Comparison of ENCODE assay signal across 10 cellular contexts in the genomic region with DNA sequence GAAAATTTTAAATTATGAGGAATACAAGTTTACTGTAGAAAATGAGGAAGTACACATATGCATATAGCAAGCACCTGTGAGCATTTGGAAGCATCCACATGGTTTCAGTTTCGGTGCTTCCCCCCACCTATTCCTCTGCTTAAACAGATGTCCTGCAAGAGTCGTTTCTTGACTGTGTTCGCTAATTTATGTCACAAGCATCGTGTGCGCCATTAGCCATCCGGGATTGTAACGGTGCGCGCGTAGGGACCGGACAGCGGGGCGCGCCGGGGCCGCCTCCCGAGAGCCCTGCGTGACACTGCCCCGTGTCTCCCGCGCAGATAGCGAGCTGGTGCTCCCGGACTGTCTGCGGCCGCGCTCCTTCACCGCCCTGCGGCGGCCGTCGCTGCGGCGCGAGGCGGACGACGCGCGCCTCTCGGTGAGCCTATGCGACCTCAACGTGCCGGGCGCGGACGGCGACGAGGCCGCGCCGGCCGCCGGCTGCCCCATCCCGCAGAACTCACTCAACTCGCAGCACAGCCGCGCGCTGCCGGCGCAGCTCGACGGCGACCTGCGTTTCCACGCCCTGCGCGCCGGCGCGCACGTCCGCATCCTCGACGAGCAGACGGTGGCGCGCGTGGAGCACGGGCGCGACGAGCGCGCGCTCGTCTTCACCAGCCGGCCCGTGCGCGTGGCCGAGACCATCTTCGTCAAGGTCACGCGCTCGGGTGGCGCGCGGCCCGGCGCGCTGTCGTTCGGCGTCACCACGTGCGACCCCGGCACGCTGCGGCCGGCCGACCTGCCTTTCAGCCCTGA.
DNase-seq lines count a peak whose midpoint lies in the region; ATAC-seq and TF ChIP-seq lines count a peak whose summit lies in the region.
"Had no signal": no experiment of that assay in that cellular context is flagged by ENCODE, and none has a peak within 500 bp of the region (broad histone marks: within the 10 kb centered on the region; RNA-seq: fewer than 3 reads in every experiment).

No MANE protein-coding gene starts in this region.

- no peaks in the 10 kb centered on the region for H3K9me3 ChIP-seq in PC-9 (ENCODE audit: insufficient read depth, low read depth)

- H3K27me3 ChIP-seq in PC-9 (ENCODE audit: insufficient read depth, low read depth) = no peaks in the 10 kb centered on the region

- no peaks in the 10 kb centered on the region for H3K36me3 Mint-ChIP-seq in activated naive CD4-positive, alpha-beta T cell treated with anti-CD3 and anti-CD28 coated beads, Interleukin-2, amount 10 ng/mL, durations not matched to agents 7 days and 5 days

- no peak overlapping the region for H2AFZ ChIP-seq in PC-9

- BruUV-seq in PC-9 (replicated peaks; lab: Mats Ljungman, UMichigan) = no TSS peak

- peak overlapping the region; percentile 86 for H3K27ac Mint-ChIP-seq in activated naive CD4-positive, alpha-beta T cell treated with anti-CD3 and anti-CD28 coated beads, Interleukin-2, amount 10 ng/mL, durations not matched to agents 7 days and 5 days

- H3K36me3 ChIP-seq in PC-9 (ENCODE audit: low read depth) = no peaks in the 10 kb centered on the region

- H4K20me1 ChIP-seq in PC-9 (ENCODE audit: insufficient read depth) = no peaks in the 10 kb centered on the region

- H3K79me2 ChIP-seq in PC-9 (ENCODE audit: low read depth) = no peaks in the 10 kb centered on the region

- H3K4me3 Mint-ChIP-seq in activated naive CD4-positive, alpha-beta T cell treated with anti-CD3 and anti-CD28 coated beads, Interleukin-2, amount 10 ng/mL, durations not matched to agents 7 days and 5 days = peak overlapping the region; percentile 77

- H3K27ac ChIP-seq in PC-9 = no peak overlapping the region
- H3K27ac ChIP-seq: VCaP had no signal

- TF ChIP-seq CTCF in AG09309 (IDR thresholded peaks at IDR 0.05; ENCODE audit: control insufficient read depth, insufficient read depth, low read depth, low read length, missing control alignments) = no peak
- TF ChIP-seq CTCF in PC-9 (conservative IDR thresholded peaks at IDR 0.05) = no peak

- H3K27me3 Mint-ChIP-seq in activated naive CD4-positive, alpha-beta T cell treated with anti-CD3 and anti-CD28 coated beads, Interleukin-2, amount 10 ng/mL, durations not matched to agents 7 days and 5 days = peaks cover 26% of the 10 kb centered on the region

- H3K4me1 Mint-ChIP-seq in activated naive CD4-positive, alpha-beta T cell treated with anti-CD3 and anti-CD28 coated beads, Interleukin-2, amount 10 ng/mL, durations not matched to agents 7 days and 5 days = peaks cover 31% of the 10 kb centered on the region

- peak overlapping the region; percentile 6 for H3K4me3 ChIP-seq in AG09309 (ENCODE audit: control insufficient read depth, low read depth, low read length)
- no peak overlapping the region for H3K4me3 ChIP-seq in PC-9

- H3K4me2 ChIP-seq in PC-9 = no peak overlapping the region

- H3K9me2 ChIP-seq in PC-9 (ENCODE audit: insufficient read depth) = no peaks in the 10 kb centered on the region

- POLR2A ChIA-PET in PC-9 (lab: Charles Lee; ENCODE audit: unreplicated experiment) = no interaction called here

- no peaks in the 10 kb centered on the region for H3K9me3 Mint-ChIP-seq in activated naive CD4-positive, alpha-beta T cell treated with anti-CD3 and anti-CD28 coated beads, Interleukin-2, amount 10 ng/mL, durations not matched to agents 7 days and 5 days

- DNase-seq in AG09309 (ENCODE audit: low read depth) = no peak
- peak; percentile 11 for DNase-seq in MV-4-11 (lab: John Stamatoyannopoulos, UW)
- peak; percentile 81 for DNase-seq in activated naive CD4-positive, alpha-beta T cell treated with anti-CD3 and anti-CD28 coated beads, Interleukin-2, amount 10 ng/mL, durations not matched to agents 7 days and 5 days
- DNase-seq in left kidney (ENCODE audit: low read depth, low spot score) = peak; percentile 74
- DNase-seq in stimulated activated CD8-positive, alpha-beta memory T cell treated with anti-CD3 and anti-CD28 coated beads, Interleukin-4, amount 100 ng/mL, for 48 hours = peak; percentile 66
- no peak for DNase-seq in PC-9
- no peak for DNase-seq in NCI-H510A treated with DMSO at 0.1 percent for 48 hours (lab: John Stamatoyannopoulos, UW)
- DNase-seq: DND-41 had no signal

- CTCF ChIA-PET in activated naive CD4-positive, alpha-beta T cell treated with anti-CD3 and anti-CD28 coated beads, Interleukin-2, amount 10 ng/mL, durations not matched to agents 7 days and 5 days (lab: Charles Lee) = interaction anchor here (0.5 to 1.7 kb wide), 3 partner anchors 10 to 30 kb away, joined by 3 to 5 read pairs (median 4); no protein-coding TSS in a partner anchor
- CTCF ChIA-PET in PC-9 (lab: Charles Lee) = no interaction called here

- H3K4me1 ChIP-seq in PC-9 (replicated peaks; ENCODE audit: insufficient read depth) = no peaks in the 10 kb centered on the region

- intact Hi-C loops in PC-9 (cut with micrococcal nuclease; ENCODE audit: unreplicated experiment) = no loop called here

- no peaks in the 10 kb centered on the region for H3F3A ChIP-seq in PC-9 (ENCODE audit: insufficient read depth, low read depth)

- ATAC-seq in HG02884 (IDR thresholded peaks at IDR 0.05; ENCODE audit: unreplicated experiment) = no peak

Comparison
In these comparisons a context has a peak if more than half of its experiments do, and no peak if none do; other contexts are left out.
1. DNase-seq: peak in MV-4-11 (single experiment), activated naive CD4-positive, alpha-beta T cell treated with anti-CD3 and anti-CD28 coated beads, Interleukin-2, amount 10 ng/mL, durations not matched to agents 7 days and 5 days (single experiment), left kidney (single experiment) and stimulated activated CD8-positive, alpha-beta memory T cell treated with anti-CD3 and anti-CD28 coated beads, Interleukin-4, amount 100 ng/mL, for 48 hours (single experiment); none in AG09309 (single experiment), PC-9 (0 of 2) and NCI-H510A treated with DMSO at 0.1 percent for 48 hours (single experiment).